Comparison of ENCODE assay signal across 1 cellular context in genomic region chr6:7106752-7107577, GRCh38.
TF ChIP-seq lines count a peak whose summit lies in the region.

No MANE protein-coding gene starts in this region.

TF ChIP-seq in K562, 482 proteins besides CTCF, POLR2A, EP300 and RAD21 (continued from another document and continues in another):
- TF ChIP-seq NR0B1 (IDR thresholded peaks at IDR 0.05; ENCODE audit: partially characterized antibody), result no peak
- TF ChIP-seq KAT8 (IDR thresholded peaks at IDR 0.05; ENCODE audit: low read depth), result no peak
- no peak for TF ChIP-seq ZNF589 (CRISPR knock-in tag; IDR thresholded peaks at IDR 0.05; ENCODE audit: low read depth)
- TF ChIP-seq SMC3 (conservative IDR thresholded peaks at IDR 0.05; ENCODE audit: insufficient read depth, low read depth, low read length), result peak; percentile 42; the same call in 1 of the 2 replicates
- TF ChIP-seq ATF7 (IDR thresholded peaks at IDR 0.05), result peak; percentile 46
- no peak for TF ChIP-seq ZNF778 (CRISPR knock-in tag; IDR thresholded peaks at IDR 0.05)
- no peak for TF ChIP-seq HLTF (IDR thresholded peaks at IDR 0.05)
- no peak for TF ChIP-seq TCF15 (CRISPR knock-in tag; IDR thresholded peaks at IDR 0.05)
- peak; percentile 99 for TF ChIP-seq KLF1 (tag; IDR thresholded peaks at IDR 0.05)
- no peak for TF ChIP-seq RBM14 (IDR thresholded peaks at IDR 0.05; ENCODE audit: borderline replicate concordance, insufficient read depth, low read depth, low read length)
- no peak for TF ChIP-seq ATF2 (CRISPR knock-in tag; IDR thresholded peaks at IDR 0.05)
- TF ChIP-seq KAT7 (CRISPR knock-in tag; IDR thresholded peaks at IDR 0.05; ENCODE audit: borderline replicate concordance), result no peak; the same call in 1 of the 2 replicates
- TF ChIP-seq RBM17 (IDR thresholded peaks at IDR 0.05; ENCODE audit: borderline replicate concordance, low read depth, low read length), result no peak
- TF ChIP-seq GTF2F1 (IDR thresholded peaks at IDR 0.05; ENCODE audit: low read depth, low read length), result no peak
- no peak; the same call in 1 of the 2 replicates for TF ChIP-seq VEZF1 (CRISPR knock-in tag; IDR thresholded peaks at IDR 0.05)
- TF ChIP-seq ZSCAN32 (CRISPR knock-in tag; IDR thresholded peaks at IDR 0.05), result no peak
- no peak for TF ChIP-seq ZNF41 (CRISPR knock-in tag; conservative IDR thresholded peaks at IDR 0.05)
- TF ChIP-seq SIRT6 (IDR thresholded peaks at IDR 0.05; ENCODE audit: low read depth, low read length), result no peak
- 0 out of 2 replicates have a peak, but pooled peaks have one; percentile 35 for TF ChIP-seq ZNF143 (CRISPR knock-in tag; IDR thresholded peaks at IDR 0.05)
- TF ChIP-seq PRDM10 (IDR thresholded peaks at IDR 0.05; ENCODE audit: partially characterized antibody), result peak; percentile 76
- TF ChIP-seq TAF1 (IDR thresholded peaks at IDR 0.05; ENCODE audit: control insufficient read depth, extremely low read depth, insufficient read depth, low read length, severe bottlenecking), result peak; percentile 57
- no peak for TF ChIP-seq ZNF77 (CRISPR knock-in tag; IDR thresholded peaks at IDR 0.05)
- TF ChIP-seq ELK1 (CRISPR knock-in tag; IDR thresholded peaks at IDR 0.05), result no peak
- TF ChIP-seq JUN (IDR thresholded peaks at IDR 0.05; ENCODE audit: borderline replicate concordance, low read depth, low read length), result no peak
- no peak for TF ChIP-seq JUN (CRISPR knock-in tag; IDR thresholded peaks at IDR 0.05; ENCODE audit: borderline replicate concordance)
- no peak for TF ChIP-seq ZBTB43 (CRISPR knock-in tag; IDR thresholded peaks at IDR 0.05)
- TF ChIP-seq ZNF785 (CRISPR knock-in tag; IDR thresholded peaks at IDR 0.05), result no peak
- TF ChIP-seq SRSF3 (IDR thresholded peaks at IDR 0.05; ENCODE audit: insufficient read depth, low read length), result no peak
- peak; percentile 49 for TF ChIP-seq ZC3H4 (CRISPR knock-in tag; IDR thresholded peaks at IDR 0.05; ENCODE audit: borderline replicate concordance)
- peak; percentile 44 to 65 for TF ChIP-seq E2F6 (IDR thresholded peaks at IDR 0.05; ENCODE audit: borderline replicate concordance in 1 of 2, extremely low read depth in 1 of 2, insufficient read depth in 1 of 2, insufficient read length in 1 of 2, low read depth in 1 of 2, low read length in 1 of 2, poor library complexity in 1 of 2, severe bottlenecking in 1 of 2)
- TF ChIP-seq PRPF4 (IDR thresholded peaks at IDR 0.05; ENCODE audit: insufficient read depth, low read depth, low read length, poor library complexity, severe bottlenecking), result no peak
- TF ChIP-seq RUNX1 (IDR thresholded peaks at IDR 0.05; ENCODE audit: low read depth), result no peak
- no peak for TF ChIP-seq HSF4 (CRISPR knock-in tag; IDR thresholded peaks at IDR 0.05; ENCODE audit: borderline replicate concordance)
- TF ChIP-seq HNRNPUL1 (IDR thresholded peaks at IDR 0.05; ENCODE audit: low read length), result no peak
- no peak for TF ChIP-seq SRSF7 (optimal IDR thresholded peaks at IDR 0.05; ENCODE audit: low read depth, low read length)
- no peak for TF ChIP-seq HDAC3 (IDR thresholded peaks at IDR 0.05; ENCODE audit: borderline replicate concordance, partially characterized antibody)
- TF ChIP-seq MTA3 (IDR thresholded peaks at IDR 0.05; ENCODE audit: borderline replicate concordance), result 0 out of 2 replicates have a peak, but pooled peaks have one; percentile 87
- 0 out of 2 replicates have a peak, but pooled peaks have one; percentile 27 for TF ChIP-seq PTBP1 (IDR thresholded peaks at IDR 0.05; ENCODE audit: low read depth, low read length)
- TF ChIP-seq ARID1B (IDR thresholded peaks at IDR 0.05), result peak; percentile 72
